11 cellular contexts compared by ENCODE assay signal in genomic region chr18:44781890-44782289, GRCh38.
DNase-seq lines count a peak whose midpoint lies in the region; ATAC-seq and TF ChIP-seq lines count a peak whose summit lies in the region.
"Had no signal": no experiment of that assay in that cellular context is flagged by ENCODE, and none has a peak within 500 bp of the region (broad histone marks: within the 10 kb centered on the region; RNA-seq: fewer than 3 reads in every experiment).

No MANE protein-coding gene starts in this region.

- peaks cover 35% of the 10 kb centered on the region for H3K4me1 ChIP-seq in adipocyte (ENCODE audit: control insufficient read depth, insufficient read depth, low read length)

- no peaks in the 10 kb centered on the region for H3K9me3 ChIP-seq in adipocyte (ENCODE audit: control insufficient read depth, low read length)
- H3K9me3 ChIP-seq: heart left ventricle had no signal

- TF ChIP-seq POLR2A in erythroblast (IDR thresholded peaks at IDR 0.05; ENCODE audit: low read length): no peak

- no peak overlapping the region for H3K9ac ChIP-seq in adipocyte (ENCODE audit: low read length)

- peak; percentile 31 for DNase-seq in Daoy (ENCODE audit: low read depth)
- DNase-seq in adipocyte (ENCODE audit: low read depth): peak; percentile 88
- DNase-seq in fibroblast of villous mesenchyme (ENCODE audit: low read depth): peak; percentile 86
- DNase-seq in non-pigmented ciliary epithelial cell (ENCODE audit: low read depth): peak; percentile 51
- DNase-seq in HuH-7 (ENCODE audit: low spot score): no peak
- no peak for DNase-seq in HPDE6-E6E7 (ENCODE audit: extremely low spot score)
- no peak for DNase-seq in erythroblast (lab: John Stamatoyannopoulos, UW)
- DNase-seq: aorta; heart left ventricle; stimulated activated CD4-positive, alpha-beta T cell treated with anti-CD3 and anti-CD28 coated beads, Interleukin-12 subunit alpha, Interleukin-12 subunit beta, amount 100 ng/mL, for 4 hours had no signal

- TF ChIP-seq CTCF in fibroblast of villous mesenchyme (IDR thresholded peaks at IDR 0.05; ENCODE audit: insufficient read depth, low read depth, low read length): no peak

- no peak overlapping the region for H3K4me3 ChIP-seq in adipocyte (ENCODE audit: low read length)
- H3K4me3 ChIP-seq in fibroblast of villous mesenchyme (ENCODE audit: low read depth, low read length): no peak overlapping the region
- H3K4me3 ChIP-seq: heart left ventricle had no signal

- ATAC-seq in HG02571 (IDR thresholded peaks at IDR 0.05; ENCODE audit: unreplicated experiment): no peak

- no peaks in the 10 kb centered on the region for H3K27me3 ChIP-seq in adipocyte (replicated peaks; ENCODE audit: control insufficient read depth, insufficient read depth, low read length)

- H3K36me3 ChIP-seq in adipocyte (ENCODE audit: control insufficient read depth, insufficient read depth, low read length, severe bottlenecking): no peaks in the 10 kb centered on the region
- H3K36me3 ChIP-seq: heart left ventricle had no signal

Comparison
In these comparisons a context has a peak if more than half of its experiments do, and no peak if none do; other contexts are left out.
1. DNase-seq: peak in Daoy (single experiment), adipocyte (single experiment), fibroblast of villous mesenchyme (single experiment) and non-pigmented ciliary epithelial cell (single experiment); none in HuH-7 (single experiment), HPDE6-E6E7 (single experiment) and erythroblast (0 of 2).